27 cellular contexts compared by ENCODE assay signal in the genomic region with DNA sequence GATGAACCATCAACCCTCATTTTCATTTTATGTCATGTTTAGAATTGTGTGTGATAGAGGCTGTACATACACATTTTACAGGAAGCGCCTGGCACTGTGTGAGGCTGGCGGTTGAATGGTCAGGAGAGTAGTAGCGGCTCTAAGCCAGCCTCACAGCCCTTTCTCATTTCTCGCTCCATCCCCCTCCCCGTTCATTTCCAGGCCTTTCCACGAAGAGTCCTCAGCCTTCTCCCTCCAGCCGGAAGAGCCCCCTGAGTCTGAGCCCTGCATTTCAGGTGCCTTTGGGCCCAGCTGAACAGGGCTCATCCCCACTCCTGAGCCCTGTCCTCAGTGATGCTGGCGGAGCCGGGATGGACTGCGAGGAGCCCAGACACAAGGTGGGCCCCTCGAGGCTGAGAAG.
"Had no signal": no experiment of that assay in that cellular context is flagged by ENCODE, and none has a peak within 500 bp of the region (broad histone marks: within the 10 kb centered on the region; RNA-seq: fewer than 3 reads in every experiment).

No MANE protein-coding gene starts in this region.

- H3K27ac ChIP-seq: breast epithelium, Peyer's patch, RWPE1, SJCRH30 had no signal

- DNase-seq: activated CD4-positive, alpha-beta T cell treated with anti-CD3 and anti-CD28 coated beads, Interleukin-2, amount 10 ng/mL, durations not matched to agents 24 days and 14 days; activated CD4-positive, alpha-beta T cell treated with anti-CD3 and anti-CD28 coated beads, Interleukin-2, amount 50 U/mL, for 48 hours; activated CD4-positive, CD25-positive, alpha-beta regulatory T cell treated with anti-CD3 and anti-CD28 coated beads, Interleukin-2, amount 50 U/mL, for 72 hours; activated CD8-positive, alpha-beta memory T cell treated with anti-CD3 and anti-CD28 coated beads for 24 hours; activated gamma-delta T cell treated with Interleukin-2 at 50 U/mL for 16 hours; activated naive CD4-positive, alpha-beta T cell treated with anti-CD3 and anti-CD28 coated beads, Interleukin-2, amount 10 ng/mL, durations not matched to agents 7 days and 5 days; activated naive CD8-positive, alpha-beta T cell treated with anti-CD3 and anti-CD28 coated beads for 36 hours; activated T-cell treated with anti-CD3 and anti-CD28 coated beads, Interleukin-2, amount 50 U/mL, for 72 hours; anterior cingulate cortex; caudate nucleus; Karpas-422; MM.1S; NCI-H1105; NCI-H1436 treated with DMSO at 0.1 percent for 48 hours; NCI-H187; NCI-H2081; NCI-H510A treated with DMSO at 0.1 percent for 48 hours; NCI-H69; NK-92 treated with Interleukin-12 subunit alpha and Interleukin-12 subunit beta, amount 100 ng/mL, for 24 hours; OCI-M1; Peyer's patch; Right ventricle myocardium superior; SJCRH30 had no signal

- ATAC-seq: activated T-cell treated with anti-CD3 and anti-CD28 coated beads, Interleukin-2, amount 50 U/mL, for 72 hours had no signal

- H3K9me3 Mint-ChIP-seq: activated CD4-positive, alpha-beta T cell treated with anti-CD3 and anti-CD28 coated beads, Interleukin-2, amount 10 ng/mL, durations not matched to agents 24 days and 14 days; activated naive CD4-positive, alpha-beta T cell treated with anti-CD3 and anti-CD28 coated beads, Interleukin-2, amount 10 ng/mL, durations not matched to agents 7 days and 5 days; activated naive CD8-positive, alpha-beta T cell treated with anti-CD3 and anti-CD28 coated beads for 36 hours; activated T-cell treated with anti-CD3 and anti-CD28 coated beads, Interleukin-2, amount 50 U/mL, for 72 hours; activated T-helper 2 cell treated with anti-CD3 and anti-CD28 coated beads, Interferon-gamma antibody, Interleukin-2, Interleukin-4, amounts not matched to agents 10 μg/mL and 5 μg/mL and 100 μg/mL, durations not matched to agents 14 hours and 24 hours and 36 hours; T-helper 1 cell treated with Interleukin-12 subunit alpha and Interleukin-12 subunit beta and Interleukin-4 antibody, amounts not matched to agents 30 μg/mL and 1 μg/mL, for 36 hours had no signal

- H3K36me3 Mint-ChIP-seq: activated naive CD4-positive, alpha-beta T cell treated with anti-CD3 and anti-CD28 coated beads, Interleukin-2, amount 10 ng/mL, durations not matched to agents 7 days and 5 days; activated naive CD8-positive, alpha-beta T cell treated with anti-CD3 and anti-CD28 coated beads for 36 hours had no signal

- H3K4me1 ChIP-seq: breast epithelium, Peyer's patch had no signal

- H3K4me3 Mint-ChIP-seq: activated CD4-positive, alpha-beta T cell treated with anti-CD3 and anti-CD28 coated beads, Interleukin-2, amount 10 ng/mL, durations not matched to agents 24 days and 14 days; activated naive CD8-positive, alpha-beta T cell treated with anti-CD3 and anti-CD28 coated beads for 36 hours; activated T-cell treated with anti-CD3 and anti-CD28 coated beads, Interleukin-2, amount 50 U/mL, for 72 hours; T-helper 1 cell treated with Interleukin-12 subunit alpha and Interleukin-12 subunit beta and Interleukin-4 antibody, amounts not matched to agents 30 μg/mL and 1 μg/mL, for 36 hours had no signal

- H3K27me3 ChIP-seq: breast epithelium, Peyer's patch, SJCRH30 had no signal

- H3K4me1 Mint-ChIP-seq: activated CD4-positive, alpha-beta T cell treated with anti-CD3 and anti-CD28 coated beads, Interleukin-2, amount 10 ng/mL, durations not matched to agents 24 days and 14 days; activated naive CD4-positive, alpha-beta T cell treated with anti-CD3 and anti-CD28 coated beads, Interleukin-2, amount 10 ng/mL, durations not matched to agents 7 days and 5 days; activated naive CD8-positive, alpha-beta T cell treated with anti-CD3 and anti-CD28 coated beads for 36 hours had no signal

- H3K27ac Mint-ChIP-seq: activated CD4-positive, alpha-beta T cell treated with anti-CD3 and anti-CD28 coated beads, Interleukin-2, amount 10 ng/mL, durations not matched to agents 24 days and 14 days; activated naive CD4-positive, alpha-beta T cell treated with anti-CD3 and anti-CD28 coated beads, Interleukin-2, amount 10 ng/mL, durations not matched to agents 7 days and 5 days; activated naive CD8-positive, alpha-beta T cell treated with anti-CD3 and anti-CD28 coated beads for 36 hours; activated T-cell treated with anti-CD3 and anti-CD28 coated beads, Interleukin-2, amount 50 U/mL, for 72 hours; activated T-helper 2 cell treated with anti-CD3 and anti-CD28 coated beads, Interferon-gamma antibody, Interleukin-2, Interleukin-4, amounts not matched to agents 10 μg/mL and 5 μg/mL and 100 μg/mL, durations not matched to agents 14 hours and 24 hours and 36 hours; T-helper 1 cell treated with Interleukin-12 subunit alpha and Interleukin-12 subunit beta and Interleukin-4 antibody, amounts not matched to agents 30 μg/mL and 1 μg/mL, for 36 hours had no signal

- H3K4me3 ChIP-seq: breast epithelium, Peyer's patch, SJCRH30 had no signal

- H3K36me3 ChIP-seq: breast epithelium, Peyer's patch, SJCRH30 had no signal

- H3K9me3 ChIP-seq: breast epithelium, Peyer's patch, SJCRH30 had no signal
